Comparison of ENCODE assay signal across 1 cellular context in the genomic region with DNA sequence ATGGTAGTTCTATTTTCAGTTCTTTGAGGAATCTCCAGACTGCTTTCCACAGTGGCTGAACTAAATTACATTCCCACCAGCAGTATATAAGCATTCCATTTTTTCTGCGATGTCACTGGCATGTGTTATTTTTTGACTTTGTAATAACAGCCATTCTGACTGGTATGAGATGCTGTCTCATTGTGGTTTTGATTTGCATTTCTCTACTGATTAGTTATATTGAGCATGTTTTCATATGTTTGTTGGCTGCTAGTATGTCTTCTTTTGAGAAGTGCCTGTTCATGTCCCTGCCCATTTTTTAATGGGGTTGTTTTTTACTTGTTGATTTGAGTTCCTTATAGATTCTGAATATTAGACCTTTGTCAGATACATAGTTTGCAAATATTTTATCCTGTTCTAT.
TF ChIP-seq lines count a peak whose summit lies in the region.

No MANE protein-coding gene starts in this region.

TF ChIP-seq in K562, 482 proteins besides CTCF, POLR2A, EP300 and RAD21 (continued from another document and continues in another):
- TF ChIP-seq RBM14 (IDR thresholded peaks at IDR 0.05; ENCODE audit: borderline replicate concordance, insufficient read depth, low read depth, low read length) (no peak), ESRRA (IDR thresholded peaks at IDR 0.05; ENCODE audit: borderline replicate concordance, low read depth) (peak; percentile 18; the same call in 1 of the 2 replicates), HNRNPK (IDR thresholded peaks at IDR 0.05; ENCODE audit: low read depth, low read length, poor library complexity, severe bottlenecking) (no peak), CC2D1A (IDR thresholded peaks at IDR 0.05) (peak; percentile 54; the same call in 1 of the 2 replicates), WHSC1 (IDR thresholded peaks at IDR 0.05; ENCODE audit: low read length) (no peak), MYBL2 (IDR thresholded peaks at IDR 0.05; ENCODE audit: low read depth) (peak; percentile 52), MYBL2 (CRISPR knock-in tag; IDR thresholded peaks at IDR 0.05; ENCODE audit: borderline replicate concordance) (no peak), ETS2 (tag; IDR thresholded peaks at IDR 0.05; ENCODE audit: borderline replicate concordance, poor library complexity, severe bottlenecking) (no peak), TAL1 (IDR thresholded peaks at IDR 0.05) (no peak), MYC (IDR thresholded peaks at IDR 0.05; ENCODE audit: low read depth, low read length) (no peak), MYC (CRISPR knock-in tag; IDR thresholded peaks at IDR 0.05; ENCODE audit: borderline replicate concordance, low read depth) (no peak), TRIM24 (IDR thresholded peaks at IDR 0.05) (peak; percentile 54 to 80; a peak in 3 of 4 replicates), FOXM1 (IDR thresholded peaks at IDR 0.05; ENCODE audit: low read depth) (peak; percentile 92), FOXM1 (CRISPR knock-in tag; IDR thresholded peaks at IDR 0.05; ENCODE audit: low read depth) (0 out of 2 replicates have a peak, but pooled peaks have one; percentile 45), MAFF (IDR thresholded peaks at IDR 0.05; ENCODE audit: low read length) (peak; percentile 51), RBM15 (IDR thresholded peaks at IDR 0.05; ENCODE audit: insufficient read depth, low read length) (no peak), CTBP1 (IDR thresholded peaks at IDR 0.05; ENCODE audit: borderline replicate concordance) (no peak), CBX3 (IDR thresholded peaks at IDR 0.05; ENCODE audit: borderline replicate concordance in 1 of 2, low read length in 2 of 2) (peak in 1 of 2 experiments; percentile 88; a peak in 1 of 3 replicates), ZNF316 (IDR thresholded peaks at IDR 0.05) (peak; percentile 88), NFYB (IDR thresholded peaks at IDR 0.05; ENCODE audit: extremely low read depth, insufficient read length) (peak; percentile 3), HMG20A (CRISPR knock-in tag; conservative IDR thresholded peaks at IDR 0.05) (no peak), ETV6 (IDR thresholded peaks at IDR 0.05; ENCODE audit: borderline replicate concordance in 1 of 2, low read depth in 2 of 2, low read length in 1 of 2) (no peak), ETV6 (CRISPR knock-in tag; IDR thresholded peaks at IDR 0.05; ENCODE audit: borderline replicate concordance) (no peak), BCOR (IDR thresholded peaks at IDR 0.05) (no peak)
- TF ChIP-seq, protein P1, sequence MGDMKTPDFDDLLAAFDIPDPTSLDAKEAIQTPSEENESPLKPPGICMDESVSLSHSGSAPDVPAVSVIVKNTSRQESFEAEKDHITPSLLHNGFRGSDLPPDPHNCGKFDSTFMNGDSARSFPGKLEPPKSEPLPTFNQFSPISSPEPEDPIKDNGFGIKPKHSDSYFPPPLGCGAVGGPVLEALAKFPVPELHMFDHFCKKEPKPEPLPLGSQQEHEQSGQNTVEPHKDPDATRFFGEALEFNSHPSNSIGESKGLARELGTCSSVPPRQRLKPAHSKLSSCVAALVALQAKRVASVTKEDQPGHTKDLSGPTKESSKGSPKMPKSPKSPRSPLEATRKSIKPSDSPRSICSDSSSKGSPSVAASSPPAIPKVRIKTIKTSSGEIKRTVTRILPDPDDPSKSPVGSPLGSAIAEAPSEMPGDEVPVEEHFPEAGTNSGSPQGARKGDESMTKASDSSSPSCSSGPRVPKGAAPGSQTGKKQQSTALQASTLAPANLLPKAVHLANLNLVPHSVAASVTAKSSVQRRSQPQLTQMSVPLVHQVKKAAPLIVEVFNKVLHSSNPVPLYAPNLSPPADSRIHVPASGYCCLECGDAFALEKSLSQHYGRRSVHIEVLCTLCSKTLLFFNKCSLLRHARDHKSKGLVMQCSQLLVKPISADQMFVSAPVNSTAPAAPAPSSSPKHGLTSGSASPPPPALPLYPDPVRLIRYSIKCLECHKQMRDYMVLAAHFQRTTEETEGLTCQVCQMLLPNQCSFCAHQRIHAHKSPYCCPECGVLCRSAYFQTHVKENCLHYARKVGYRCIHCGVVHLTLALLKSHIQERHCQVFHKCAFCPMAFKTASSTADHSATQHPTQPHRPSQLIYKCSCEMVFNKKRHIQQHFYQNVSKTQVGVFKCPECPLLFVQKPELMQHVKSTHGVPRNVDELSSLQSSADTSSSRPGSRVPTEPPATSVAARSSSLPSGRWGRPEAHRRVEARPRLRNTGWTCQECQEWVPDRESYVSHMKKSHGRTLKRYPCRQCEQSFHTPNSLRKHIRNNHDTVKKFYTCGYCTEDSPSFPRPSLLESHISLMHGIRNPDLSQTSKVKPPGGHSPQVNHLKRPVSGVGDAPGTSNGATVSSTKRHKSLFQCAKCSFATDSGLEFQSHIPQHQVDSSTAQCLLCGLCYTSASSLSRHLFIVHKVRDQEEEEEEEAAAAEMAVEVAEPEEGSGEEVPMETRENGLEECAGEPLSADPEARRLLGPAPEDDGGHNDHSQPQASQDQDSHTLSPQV (IDR thresholded peaks at IDR 0.05) = 0 out of 2 replicates have a peak, but pooled peaks have one; percentile 39
- TF ChIP-seq, protein P2, sequence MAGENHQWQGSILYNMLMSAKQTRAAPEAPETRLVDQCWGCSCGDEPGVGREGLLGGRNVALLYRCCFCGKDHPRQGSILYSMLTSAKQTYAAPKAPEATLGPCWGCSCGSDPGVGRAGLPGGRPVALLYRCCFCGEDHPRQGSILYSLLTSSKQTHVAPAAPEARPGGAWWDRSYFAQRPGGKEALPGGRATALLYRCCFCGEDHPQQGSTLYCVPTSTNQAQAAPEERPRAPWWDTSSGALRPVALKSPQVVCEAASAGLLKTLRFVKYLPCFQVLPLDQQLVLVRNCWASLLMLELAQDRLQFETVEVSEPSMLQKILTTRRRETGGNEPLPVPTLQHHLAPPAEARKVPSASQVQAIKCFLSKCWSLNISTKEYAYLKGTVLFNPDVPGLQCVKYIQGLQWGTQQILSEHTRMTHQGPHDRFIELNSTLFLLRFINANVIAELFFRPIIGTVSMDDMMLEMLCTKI (IDR thresholded peaks at IDR 0.05; ENCODE audit: partially characterized antibody) = no peak
- TF ChIP-seq, protein P3, sequence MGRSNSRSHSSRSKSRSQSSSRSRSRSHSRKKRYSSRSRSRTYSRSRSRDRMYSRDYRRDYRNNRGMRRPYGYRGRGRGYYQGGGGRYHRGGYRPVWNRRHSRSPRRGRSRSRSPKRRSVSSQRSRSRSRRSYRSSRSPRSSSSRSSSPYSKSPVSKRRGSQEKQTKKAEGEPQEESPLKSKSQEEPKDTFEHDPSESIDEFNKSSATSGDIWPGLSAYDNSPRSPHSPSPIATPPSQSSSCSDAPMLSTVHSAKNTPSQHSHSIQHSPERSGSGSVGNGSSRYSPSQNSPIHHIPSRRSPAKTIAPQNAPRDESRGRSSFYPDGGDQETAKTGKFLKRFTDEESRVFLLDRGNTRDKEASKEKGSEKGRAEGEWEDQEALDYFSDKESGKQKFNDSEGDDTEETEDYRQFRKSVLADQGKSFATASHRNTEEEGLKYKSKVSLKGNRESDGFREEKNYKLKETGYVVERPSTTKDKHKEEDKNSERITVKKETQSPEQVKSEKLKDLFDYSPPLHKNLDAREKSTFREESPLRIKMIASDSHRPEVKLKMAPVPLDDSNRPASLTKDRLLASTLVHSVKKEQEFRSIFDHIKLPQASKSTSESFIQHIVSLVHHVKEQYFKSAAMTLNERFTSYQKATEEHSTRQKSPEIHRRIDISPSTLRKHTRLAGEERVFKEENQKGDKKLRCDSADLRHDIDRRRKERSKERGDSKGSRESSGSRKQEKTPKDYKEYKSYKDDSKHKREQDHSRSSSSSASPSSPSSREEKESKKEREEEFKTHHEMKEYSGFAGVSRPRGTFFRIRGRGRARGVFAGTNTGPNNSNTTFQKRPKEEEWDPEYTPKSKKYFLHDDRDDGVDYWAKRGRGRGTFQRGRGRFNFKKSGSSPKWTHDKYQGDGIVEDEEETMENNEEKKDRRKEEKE (IDR thresholded peaks at IDR 0.05; ENCODE audit: borderline replicate concordance in 1 of 2, control insufficient read depth in 1 of 2, low read depth in 2 of 2, low read length in 1 of 2) = no peak
- TF ChIP-seq, protein P4, sequence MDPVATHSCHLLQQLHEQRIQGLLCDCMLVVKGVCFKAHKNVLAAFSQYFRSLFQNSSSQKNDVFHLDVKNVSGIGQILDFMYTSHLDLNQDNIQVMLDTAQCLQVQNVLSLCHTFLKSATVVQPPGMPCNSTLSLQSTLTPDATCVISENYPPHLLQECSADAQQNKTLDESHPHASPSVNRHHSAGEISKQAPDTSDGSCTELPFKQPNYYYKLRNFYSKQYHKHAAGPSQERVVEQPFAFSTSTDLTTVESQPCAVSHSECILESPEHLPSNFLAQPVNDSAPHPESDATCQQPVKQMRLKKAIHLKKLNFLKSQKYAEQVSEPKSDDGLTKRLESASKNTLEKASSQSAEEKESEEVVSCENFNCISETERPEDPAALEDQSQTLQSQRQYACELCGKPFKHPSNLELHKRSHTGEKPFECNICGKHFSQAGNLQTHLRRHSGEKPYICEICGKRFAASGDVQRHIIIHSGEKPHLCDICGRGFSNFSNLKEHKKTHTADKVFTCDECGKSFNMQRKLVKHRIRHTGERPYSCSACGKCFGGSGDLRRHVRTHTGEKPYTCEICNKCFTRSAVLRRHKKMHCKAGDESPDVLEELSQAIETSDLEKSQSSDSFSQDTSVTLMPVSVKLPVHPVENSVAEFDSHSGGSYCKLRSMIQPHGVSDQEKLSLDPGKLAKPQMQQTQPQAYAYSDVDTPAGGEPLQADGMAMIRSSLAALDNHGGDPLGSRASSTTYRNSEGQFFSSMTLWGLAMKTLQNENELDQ (CRISPR knock-in tag; IDR thresholded peaks at IDR 0.05; ENCODE audit: borderline replicate concordance) = no peak
- TF ChIP-seq, protein P5, sequence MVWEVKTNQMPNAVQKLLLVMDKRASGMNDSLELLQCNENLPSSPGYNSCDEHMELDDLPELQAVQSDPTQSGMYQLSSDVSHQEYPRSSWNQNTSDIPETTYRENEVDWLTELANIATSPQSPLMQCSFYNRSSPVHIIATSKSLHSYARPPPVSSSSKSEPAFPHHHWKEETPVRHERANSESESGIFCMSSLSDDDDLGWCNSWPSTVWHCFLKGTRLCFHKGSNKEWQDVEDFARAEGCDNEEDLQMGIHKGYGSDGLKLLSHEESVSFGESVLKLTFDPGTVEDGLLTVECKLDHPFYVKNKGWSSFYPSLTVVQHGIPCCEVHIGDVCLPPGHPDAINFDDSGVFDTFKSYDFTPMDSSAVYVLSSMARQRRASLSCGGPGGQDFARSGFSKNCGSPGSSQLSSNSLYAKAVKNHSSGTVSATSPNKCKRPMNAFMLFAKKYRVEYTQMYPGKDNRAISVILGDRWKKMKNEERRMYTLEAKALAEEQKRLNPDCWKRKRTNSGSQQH (CRISPR knock-in tag; IDR thresholded peaks at IDR 0.05) = no peak
- TF ChIP-seq, protein P6, sequence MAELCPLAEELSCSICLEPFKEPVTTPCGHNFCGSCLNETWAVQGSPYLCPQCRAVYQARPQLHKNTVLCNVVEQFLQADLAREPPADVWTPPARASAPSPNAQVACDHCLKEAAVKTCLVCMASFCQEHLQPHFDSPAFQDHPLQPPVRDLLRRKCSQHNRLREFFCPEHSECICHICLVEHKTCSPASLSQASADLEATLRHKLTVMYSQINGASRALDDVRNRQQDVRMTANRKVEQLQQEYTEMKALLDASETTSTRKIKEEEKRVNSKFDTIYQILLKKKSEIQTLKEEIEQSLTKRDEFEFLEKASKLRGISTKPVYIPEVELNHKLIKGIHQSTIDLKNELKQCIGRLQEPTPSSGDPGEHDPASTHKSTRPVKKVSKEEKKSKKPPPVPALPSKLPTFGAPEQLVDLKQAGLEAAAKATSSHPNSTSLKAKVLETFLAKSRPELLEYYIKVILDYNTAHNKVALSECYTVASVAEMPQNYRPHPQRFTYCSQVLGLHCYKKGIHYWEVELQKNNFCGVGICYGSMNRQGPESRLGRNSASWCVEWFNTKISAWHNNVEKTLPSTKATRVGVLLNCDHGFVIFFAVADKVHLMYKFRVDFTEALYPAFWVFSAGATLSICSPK (IDR thresholded peaks at IDR 0.05; ENCODE audit: borderline replicate concordance) = no peak
- TF ChIP-seq, protein P7, sequence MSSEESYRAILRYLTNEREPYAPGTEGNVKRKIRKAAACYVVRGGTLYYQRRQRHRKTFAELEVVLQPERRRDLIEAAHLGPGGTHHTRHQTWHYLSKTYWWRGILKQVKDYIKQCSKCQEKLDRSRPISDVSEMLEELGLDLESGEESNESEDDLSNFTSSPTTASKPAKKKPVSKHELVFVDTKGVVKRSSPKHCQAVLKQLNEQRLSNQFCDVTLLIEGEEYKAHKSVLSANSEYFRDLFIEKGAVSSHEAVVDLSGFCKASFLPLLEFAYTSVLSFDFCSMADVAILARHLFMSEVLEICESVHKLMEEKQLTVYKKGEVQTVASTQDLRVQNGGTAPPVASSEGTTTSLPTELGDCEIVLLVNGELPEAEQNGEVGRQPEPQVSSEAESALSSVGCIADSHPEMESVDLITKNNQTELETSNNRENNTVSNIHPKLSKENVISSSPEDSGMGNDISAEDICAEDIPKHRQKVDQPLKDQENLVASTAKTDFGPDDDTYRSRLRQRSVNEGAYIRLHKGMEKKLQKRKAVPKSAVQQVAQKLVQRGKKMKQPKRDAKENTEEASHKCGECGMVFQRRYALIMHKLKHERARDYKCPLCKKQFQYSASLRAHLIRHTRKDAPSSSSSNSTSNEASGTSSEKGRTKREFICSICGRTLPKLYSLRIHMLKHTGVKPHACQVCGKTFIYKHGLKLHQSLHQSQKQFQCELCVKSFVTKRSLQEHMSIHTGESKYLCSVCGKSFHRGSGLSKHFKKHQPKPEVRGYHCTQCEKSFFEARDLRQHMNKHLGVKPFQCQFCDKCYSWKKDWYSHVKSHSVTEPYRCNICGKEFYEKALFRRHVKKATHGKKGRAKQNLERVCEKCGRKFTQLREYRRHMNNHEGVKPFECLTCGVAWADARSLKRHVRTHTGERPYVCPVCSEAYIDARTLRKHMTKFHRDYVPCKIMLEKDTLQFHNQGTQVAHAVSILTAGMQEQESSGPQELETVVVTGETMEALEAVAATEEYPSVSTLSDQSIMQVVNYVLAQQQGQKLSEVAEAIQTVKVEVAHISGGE (CRISPR knock-in tag; IDR thresholded peaks at IDR 0.05) = 0 out of 6 replicates have a peak, but pooled peaks of 1 of the 3 experiments have one; percentile 27
- TF ChIP-seq, protein P8, sequence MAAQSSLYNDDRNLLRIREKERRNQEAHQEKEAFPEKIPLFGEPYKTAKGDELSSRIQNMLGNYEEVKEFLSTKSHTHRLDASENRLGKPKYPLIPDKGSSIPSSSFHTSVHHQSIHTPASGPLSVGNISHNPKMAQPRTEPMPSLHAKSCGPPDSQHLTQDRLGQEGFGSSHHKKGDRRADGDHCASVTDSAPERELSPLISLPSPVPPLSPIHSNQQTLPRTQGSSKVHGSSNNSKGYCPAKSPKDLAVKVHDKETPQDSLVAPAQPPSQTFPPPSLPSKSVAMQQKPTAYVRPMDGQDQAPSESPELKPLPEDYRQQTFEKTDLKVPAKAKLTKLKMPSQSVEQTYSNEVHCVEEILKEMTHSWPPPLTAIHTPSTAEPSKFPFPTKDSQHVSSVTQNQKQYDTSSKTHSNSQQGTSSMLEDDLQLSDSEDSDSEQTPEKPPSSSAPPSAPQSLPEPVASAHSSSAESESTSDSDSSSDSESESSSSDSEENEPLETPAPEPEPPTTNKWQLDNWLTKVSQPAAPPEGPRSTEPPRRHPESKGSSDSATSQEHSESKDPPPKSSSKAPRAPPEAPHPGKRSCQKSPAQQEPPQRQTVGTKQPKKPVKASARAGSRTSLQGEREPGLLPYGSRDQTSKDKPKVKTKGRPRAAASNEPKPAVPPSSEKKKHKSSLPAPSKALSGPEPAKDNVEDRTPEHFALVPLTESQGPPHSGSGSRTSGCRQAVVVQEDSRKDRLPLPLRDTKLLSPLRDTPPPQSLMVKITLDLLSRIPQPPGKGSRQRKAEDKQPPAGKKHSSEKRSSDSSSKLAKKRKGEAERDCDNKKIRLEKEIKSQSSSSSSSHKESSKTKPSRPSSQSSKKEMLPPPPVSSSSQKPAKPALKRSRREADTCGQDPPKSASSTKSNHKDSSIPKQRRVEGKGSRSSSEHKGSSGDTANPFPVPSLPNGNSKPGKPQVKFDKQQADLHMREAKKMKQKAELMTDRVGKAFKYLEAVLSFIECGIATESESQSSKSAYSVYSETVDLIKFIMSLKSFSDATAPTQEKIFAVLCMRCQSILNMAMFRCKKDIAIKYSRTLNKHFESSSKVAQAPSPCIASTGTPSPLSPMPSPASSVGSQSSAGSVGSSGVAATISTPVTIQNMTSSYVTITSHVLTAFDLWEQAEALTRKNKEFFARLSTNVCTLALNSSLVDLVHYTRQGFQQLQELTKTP (IDR thresholded peaks at IDR 0.05; ENCODE audit: low read depth in 1 of 2, partially characterized antibody in 2 of 2) = peak; percentile 30 to 100
